In the genomic region with DNA sequence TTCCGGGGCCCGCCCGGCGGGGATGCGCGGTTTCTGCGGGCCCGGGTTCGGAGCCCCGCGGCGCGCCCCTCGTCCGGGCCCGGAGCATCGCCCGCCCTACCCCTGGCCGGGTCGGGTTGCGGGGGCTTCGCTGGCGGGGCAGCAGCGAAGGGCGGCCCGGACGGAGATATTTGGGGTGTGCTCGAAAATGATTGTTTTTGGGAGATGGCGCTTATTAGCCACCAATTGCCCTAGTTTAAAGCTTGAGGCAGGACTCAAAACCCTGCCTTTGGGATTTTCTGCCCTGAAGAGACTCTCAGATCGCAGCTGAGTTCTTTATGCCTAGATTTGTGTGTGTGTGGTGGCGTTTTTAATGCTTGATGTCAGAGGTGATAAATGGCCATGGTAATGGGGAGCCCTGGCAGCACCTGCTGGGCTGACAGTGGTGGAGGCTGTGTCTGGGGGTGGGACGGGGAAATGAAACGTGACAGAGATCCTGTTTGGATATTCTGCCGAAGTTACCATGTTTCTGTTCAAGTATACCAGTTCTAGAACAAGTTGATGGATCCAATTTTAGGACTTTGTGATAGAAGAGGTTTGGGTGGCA, we compare ENCODE assay signal across 8 cellular contexts. TPM values are rescaled to one million over a fixed set of nuclear protein-coding genes. Genes with fewer than 3 reads are reported as not detected.
A peak's percentile ranks its signal among the peaks of the same experiment; 100 is the strongest.
DNase-seq lines count a peak whose midpoint lies in the region; ATAC-seq and TF ChIP-seq lines count a peak whose summit lies in the region.

No MANE protein-coding gene starts in this region.

- H3K9me3 ChIP-seq in heart right ventricle: no peaks in the 10 kb centered on the region
- no peaks in the 10 kb centered on the region for H3K9me3 ChIP-seq in Loucy (ENCODE audit: insufficient read depth, low read depth, low read length)
- H3K9me3 ChIP-seq in iPS-18a (ENCODE audit: control insufficient read depth, low read depth, low read length): no peaks in the 10 kb centered on the region

- H3K4me3 ChIP-seq in heart right ventricle (peak overlapping the region; percentile 26 to 96 (median 80)), Loucy (ENCODE audit: low read length, poor library complexity, severe bottlenecking) (peak overlapping the region; percentile 82), iPS-18a (ENCODE audit: low read length) (peak overlapping the region; percentile 72)

- no peak for ATAC-seq in heart right ventricle
- peak in 1 of 2 donors; percentile 30 for ATAC-seq in activated naive CD4-positive, alpha-beta T cell treated with anti-CD3 and anti-CD28 coated beads, Interleukin-2, amount 50 U/mL, for 72 hours

- peaks cover 0 to 7% of the 10 kb centered on the region in 2 donors for H3K36me3 Mint-ChIP-seq in activated naive CD4-positive, alpha-beta T cell treated with anti-CD3 and anti-CD28 coated beads, Interleukin-2, amount 50 U/mL, for 72 hours

- intact Hi-C loops in heart right ventricle (cut with DNase I) (loop anchor here in 9 of 10 donors (2.0 to 10.0 kb wide), 7 partner anchors 40 to 160 kb away; a partner anchor contains a TSS), cardiac septum (cut with DNase I) (loop anchor here (1.0 to 5.0 kb wide), 4 partner anchors 60 to 185 kb away; a partner anchor contains a TSS)

- H3K4me2 ChIP-seq in Loucy (ENCODE audit: low read depth, low read length, poor library complexity, severe bottlenecking): peak overlapping the region; percentile 92

- H3K36me3 ChIP-seq in heart right ventricle (peaks cover 0 to 4% (median 0%) of the 10 kb centered on the region in 9 donors), Loucy (ENCODE audit: insufficient read depth, low read length) (no peaks in the 10 kb centered on the region), iPS-18a (ENCODE audit: control insufficient read depth, low read depth, low read length) (no peaks in the 10 kb centered on the region)

- H3K27ac Mint-ChIP-seq in activated naive CD4-positive, alpha-beta T cell treated with anti-CD3 and anti-CD28 coated beads, Interleukin-2, amount 50 U/mL, for 72 hours: peak overlapping the region; percentile 62 to 95

- no peaks in the 10 kb centered on the region for H3K9me2 ChIP-seq in Loucy (replicated peaks; ENCODE audit: low read depth, low read length)

- peaks cover 47% of the 10 kb centered on the region for H3K79me2 ChIP-seq in Loucy (ENCODE audit: insufficient read depth, low read length)

- WGBS in heart right ventricle, 2 donors: 0 to 1% methylated on average over 34 of the region's 34 CpGs

- H3K27me3 ChIP-seq in heart right ventricle (no peaks in the 10 kb centered on the region), Loucy (ENCODE audit: insufficient read depth, low read length, poor library complexity, severe bottlenecking) (no peaks in the 10 kb centered on the region), iPS-18a (ENCODE audit: control insufficient read depth, insufficient read depth, low read length) (no peaks in the 10 kb centered on the region)

- peaks cover 5 to 73% (median 57%) of the 10 kb centered on the region in 9 donors for H3K4me1 ChIP-seq in heart right ventricle
- peaks cover 39% of the 10 kb centered on the region for H3K4me1 ChIP-seq in Loucy (ENCODE audit: insufficient read depth, low read length, poor library complexity, severe bottlenecking)
- H3K4me1 ChIP-seq in iPS-18a (ENCODE audit: control insufficient read depth, low read depth, low read length): peaks cover 49% of the 10 kb centered on the region

- no peaks in the 10 kb centered on the region for H3K9me3 Mint-ChIP-seq in activated naive CD4-positive, alpha-beta T cell treated with anti-CD3 and anti-CD28 coated beads, Interleukin-2, amount 50 U/mL, for 72 hours

- H2AFZ ChIP-seq in Loucy (ENCODE audit: low read length): peak overlapping the region; percentile 48; the same call in 1 of the 2 replicates

- H3K9ac ChIP-seq in Loucy (ENCODE audit: low read depth, low read length, poor library complexity, severe bottlenecking) (peak overlapping the region; percentile 79), iPS-18a (ENCODE audit: low read length) (peak overlapping the region; percentile 44)

- H3K27ac ChIP-seq in heart right ventricle: peak overlapping the region; percentile 63 to 88 (median 78)
- H3K27ac ChIP-seq in iPS-18a (ENCODE audit: low read length): no peak overlapping the region

- no peak for DNase-seq in heart right ventricle
- no peak for DNase-seq in cardiac septum (ENCODE audit: low spot score)
- DNase-seq in activated naive CD4-positive, alpha-beta T cell treated with anti-CD3 and anti-CD28 coated beads, Interleukin-2, amount 50 U/mL, for 72 hours (ENCODE audit: low spot score in 2 of 2): peak in 1 of 2 donors; percentile 25
- peak; percentile 57 for DNase-seq in stimulated activated CD4-positive, alpha-beta T cell treated with anti-CD3 and anti-CD28 coated beads, Interleukin-15, amount 100 ng/mL, for 24 hours
- DNase-seq in NCI-H1930 (lab: John Stamatoyannopoulos, UW): no peak
- no peak for DNase-seq in NOMO-1 treated with dmso at 0.1 percent for 144 hours (lab: John Stamatoyannopoulos, UW; ENCODE audit: unreplicated experiment)

- H4K20me1 ChIP-seq in Loucy (ENCODE audit: insufficient read depth, low read length, poor library complexity, severe bottlenecking): peaks cover 35% of the 10 kb centered on the region

- H3F3A ChIP-seq in Loucy (ENCODE audit: low read depth): no peaks in the 10 kb centered on the region

- no peak for TF ChIP-seq CTCF in heart right ventricle (IDR thresholded peaks at IDR 0.05)
- no peak for TF ChIP-seq CTCF in Loucy (conservative IDR thresholded peaks at IDR 0.05; ENCODE audit: low read length)

RNA-seq across cellular contexts. Expression of a gene that starts 0.6 kb away (rescaled TPM):
- total RNA-seq in heart right ventricle: 1 to 10 TPM; 3.6 to 8.9 (median 7.2) TPM
- polyA plus RNA-seq in heart right ventricle: 10 to 100 TPM in 1 of 2 donors, 1 to 10 TPM in 1; 6.9 to 12.7 TPM
- total RNA-seq in cardiac septum: 7.5 TPM
- total RNA-seq in activated naive CD4-positive, alpha-beta T cell treated with anti-CD3 and anti-CD28 coated beads, Interleukin-2, amount 50 U/mL, for 72 hours: 1 to 10 TPM; 2.5 to 5.7 TPM

RNA-seq across cellular contexts. Expression of a gene that starts 44.5 kb away (rescaled TPM):
- total RNA-seq in heart right ventricle: 10 to 100 TPM; 30.1 to 46.4 (median 34.9) TPM
- 10 to 100 TPM in 1 of 2 donors, 1 to 10 TPM in 1; 7.6 to 64.9 TPM for polyA plus RNA-seq in heart right ventricle
- 31.2 TPM for total RNA-seq in cardiac septum
- total RNA-seq in activated naive CD4-positive, alpha-beta T cell treated with anti-CD3 and anti-CD28 coated beads, Interleukin-2, amount 50 U/mL, for 72 hours: not detected

RNA-seq across cellular contexts. Expression of a gene that starts 58.8 kb away (rescaled TPM):
- total RNA-seq in heart right ventricle (100 to 1,000 TPM; 170 to 255 (median 217) TPM), cardiac septum (174 TPM)
- 100 to 1,000 TPM; 140 to 157 TPM for polyA plus RNA-seq in heart right ventricle
- total RNA-seq in activated naive CD4-positive, alpha-beta T cell treated with anti-CD3 and anti-CD28 coated beads, Interleukin-2, amount 50 U/mL, for 72 hours: 10 to 100 TPM; 53.0 to 56.5 TPM

Comparison
In these comparisons a context has a peak if more than half of its experiments do, and no peak if none do; other contexts are left out.
1. RNA of a gene that starts 44.5 kb away (total RNA-seq): 30.1 to 46.4 TPM in heart right ventricle and 31.2 TPM in cardiac septum (single experiment); not detected in activated naive CD4-positive, alpha-beta T cell treated with anti-CD3 and anti-CD28 coated beads, Interleukin-2, amount 50 U/mL, for 72 hours; every median in the first group is over 10 times any median in the second.
2. Peak in every context shown above with its lines, with median percentiles within 50 percentile points of each other: H3K4me3 ChIP-seq.